In the genomic region with DNA sequence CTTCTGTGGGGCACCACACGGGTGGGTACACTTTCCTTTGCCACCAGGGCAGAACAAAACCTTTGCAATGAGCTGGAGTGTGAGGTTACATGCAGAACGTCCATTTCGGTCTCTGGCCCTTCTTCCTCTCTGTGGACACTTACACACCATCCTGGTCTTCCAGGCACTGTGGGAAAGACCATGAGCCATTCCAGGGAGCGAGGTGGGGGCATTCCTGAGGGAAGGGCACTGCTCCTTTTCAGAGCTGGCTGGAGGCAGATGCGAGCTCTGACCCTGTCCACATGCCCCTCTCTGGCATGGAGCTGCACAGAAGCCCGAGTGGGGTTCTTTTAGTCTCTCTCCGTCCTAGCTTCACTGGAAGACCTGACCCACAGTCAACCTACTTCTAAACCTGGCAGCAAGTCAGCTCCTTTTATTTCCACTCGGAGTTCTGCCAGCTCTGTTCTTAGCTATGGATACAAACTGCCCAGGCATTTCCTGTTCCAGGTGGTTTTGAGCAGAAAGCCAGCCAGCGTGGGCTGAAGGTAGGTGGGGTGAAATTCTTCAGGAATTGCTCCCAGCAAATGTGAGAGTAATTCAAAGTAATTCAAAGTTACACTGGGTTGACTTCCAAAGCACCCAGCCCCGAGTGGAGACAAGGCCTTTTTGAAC, we compare ENCODE assay signal across 16 cellular contexts.
DNase-seq lines count a peak whose midpoint lies in the region; ATAC-seq and TF ChIP-seq lines count a peak whose summit lies in the region.
"Had no signal": no experiment of that assay in that cellular context is flagged by ENCODE, and none has a peak within 500 bp of the region (broad histone marks: within the 10 kb centered on the region; RNA-seq: fewer than 3 reads in every experiment).

No MANE protein-coding gene starts in this region.

- no TSS peak for BruUV-seq in HCT116 (replicated peaks; lab: Mats Ljungman, UMichigan)

- no peak for TF ChIP-seq POLR2A in HCT116 (IDR thresholded peaks at IDR 0.05; ENCODE audit: borderline replicate concordance, extremely low read depth, insufficient read depth, insufficient read length)

- no peak overlapping the region for H3K9ac ChIP-seq in HCT116 (ENCODE audit: low read length)
- H3K9ac ChIP-seq in MM.1S (ENCODE audit: low read length), result no peak overlapping the region

- TF ChIP-seq CTCF in HCT116 (IDR thresholded peaks at IDR 0.05 in 2 of 3, conservative IDR thresholded peaks at IDR 0.05 in 1 of 3; ENCODE audit: borderline replicate concordance in 1 of 3, insufficient read depth in 1 of 3, low read depth in 2 of 3, low read length in 2 of 3) (no peak), right atrium auricular region (IDR thresholded peaks at IDR 0.05) (no peak), MM.1S (IDR thresholded peaks at IDR 0.05; ENCODE audit: low read length) (no peak)

- no peaks in the 10 kb centered on the region for H3K27me3 ChIP-seq in HCT116 (ENCODE audit: insufficient read depth, low read length)
- H3K27me3 ChIP-seq in right atrium auricular region, result no peaks in the 10 kb centered on the region
- no peaks in the 10 kb centered on the region for H3K27me3 ChIP-seq in MM.1S (replicated peaks; ENCODE audit: insufficient read depth, low read length)
- H3K27me3 ChIP-seq: tibial nerve had no signal

- intact Hi-C loops in HCT116 (cut with micrococcal nuclease), result no loop called here

- H3K4me3 ChIP-seq in HCT116 (replicated peaks in 1 of 2; ENCODE audit: low read depth in 1 of 2, low read length in 2 of 2) (no peak overlapping the region), right atrium auricular region (no peak overlapping the region), MM.1S (ENCODE audit: low read length) (no peak overlapping the region)
- H3K4me3 ChIP-seq: tibial nerve had no signal

- no peak for DNase-seq in HCT116 (ENCODE audit: low read depth, low spot score)
- peak; percentile 94 for DNase-seq in astrocyte of the hippocampus (ENCODE audit: low read depth, low spot score)
- no peak for DNase-seq in right atrium auricular region (ENCODE audit: low spot score)
- peak; percentile 89 for DNase-seq in renal cortical epithelial cell (ENCODE audit: low read depth)
- no peak for DNase-seq in MM.1S
- no peak for DNase-seq in T-helper 9 cell
- DNase-seq in DMS79 (lab: John Stamatoyannopoulos, UW), result no peak
- DNase-seq: activated CD4-positive, CD25-positive, alpha-beta regulatory T cell treated with anti-CD3 and anti-CD28 coated beads, Interleukin-2, amount 50 U/mL, for 72 hours; C1 segment of cervical spinal cord; cerebellar nuclear complex; foreskin melanocyte; H7; NCI-H2227 treated with DMSO at 0.1 percent for 48 hours had no signal

- CTCF ChIA-PET in HCT116 (lab: Charles Lee), result no interaction called here

- H3K4me2 ChIP-seq in HCT116 (ENCODE audit: low read length), result no peak overlapping the region
- no peak overlapping the region for H3K4me2 ChIP-seq in MM.1S (ENCODE audit: low read depth, low read length)

- H3K4me1 ChIP-seq in HCT116 (ENCODE audit: control insufficient read depth in 1 of 2, insufficient read depth in 2 of 2, low read length in 2 of 2) (no peaks in the 10 kb centered on the region), right atrium auricular region (peaks cover 0 to 19% of the 10 kb centered on the region in 2 donors), MM.1S (ENCODE audit: low read length) (no peaks in the 10 kb centered on the region)
- H3K4me1 ChIP-seq: tibial nerve had no signal

- no peaks in the 10 kb centered on the region for H3K9me3 ChIP-seq in HCT116 (ENCODE audit: control insufficient read depth in 1 of 2, insufficient read depth in 1 of 2, low read depth in 1 of 2, low read length in 2 of 2)
- H3K9me3 ChIP-seq in right atrium auricular region, result no peaks in the 10 kb centered on the region
- no peaks in the 10 kb centered on the region for H3K9me3 ChIP-seq in MM.1S (replicated peaks; ENCODE audit: insufficient read depth, low read length)
- H3K9me3 ChIP-seq: tibial nerve had no signal

- H4K20me1 ChIP-seq in HCT116 (ENCODE audit: insufficient read depth) (no peaks in the 10 kb centered on the region), MM.1S (ENCODE audit: insufficient read depth, low read length) (no peaks in the 10 kb centered on the region)

- POLR2A ChIA-PET in HCT116 (lab: Charles Lee), result no interaction called here

- H3K27ac ChIP-seq in HCT116 (ENCODE audit: low read depth, low read length), result peak overlapping the region; percentile 10; the same call in 1 of the 2 replicates
- peak overlapping the region; percentile 33 to 65 for H3K27ac ChIP-seq in right atrium auricular region
- no peak overlapping the region for H3K27ac ChIP-seq in MM.1S (ENCODE audit: low read length)
- H3K27ac ChIP-seq: tibial nerve had no signal

- no peaks in the 10 kb centered on the region for H3K9me2 ChIP-seq in HCT116 (ENCODE audit: insufficient read depth)
- no peaks in the 10 kb centered on the region for H3K9me2 ChIP-seq in MM.1S (replicated peaks; ENCODE audit: insufficient read depth, low read length)

- no peaks in the 10 kb centered on the region for H3F3A ChIP-seq in MM.1S (ENCODE audit: insufficient read depth, low read length)

- no peaks in the 10 kb centered on the region for H3K36me3 ChIP-seq in HCT116 (ENCODE audit: control insufficient read depth in 1 of 2, insufficient read depth in 2 of 2, low read length in 2 of 2)
- no peaks in the 10 kb centered on the region for H3K36me3 ChIP-seq in right atrium auricular region
- no peaks in the 10 kb centered on the region for H3K36me3 ChIP-seq in MM.1S (replicated peaks; ENCODE audit: insufficient read depth, low read length)
- H3K36me3 ChIP-seq: tibial nerve had no signal

- ATAC-seq in HCT116 (no peak), GM19463 (IDR thresholded peaks at IDR 0.05; ENCODE audit: unreplicated experiment) (no peak)
- ATAC-seq: activated T-helper 17 cell treated with anti-CD3 and anti-CD28 coated beads, Interleukin-2, amount 50 U/mL, for 72 hours had no signal

- no peak overlapping the region for H2AFZ ChIP-seq in HCT116 (ENCODE audit: low read depth, low read length, poor library complexity, severe bottlenecking)
- H2AFZ ChIP-seq in MM.1S (ENCODE audit: low read length), result no peak overlapping the region

- RAD21 ChIA-PET in HCT116 (lab: Charles Lee; ENCODE audit: low non-redundant PET in 1 of 2, low total read pairs in 2 of 2, uncharacterized antibody in 2 of 2, unreplicated experiment in 2 of 2), result no interaction called here

- no peak for TF ChIP-seq RAD21 in HCT116 (IDR thresholded peaks at IDR 0.05; ENCODE audit: low read depth)

- H3K79me2 ChIP-seq in HCT116 (ENCODE audit: insufficient read depth, low read length), result no peaks in the 10 kb centered on the region
- no peaks in the 10 kb centered on the region for H3K79me2 ChIP-seq in MM.1S (ENCODE audit: low read length)

TF ChIP-seq in HCT116, 20 proteins besides CTCF, POLR2A, EP300 and RAD21:
- no peak for TF ChIP-seq ZBTB33 (IDR thresholded peaks at IDR 0.05; ENCODE audit: extremely low read depth, insufficient replicate concordance, low read length)
- TF ChIP-seq ZNF274 (IDR thresholded peaks at IDR 0.05; ENCODE audit: low read depth, low read length), result no peak
- no peak for TF ChIP-seq YY1 (IDR thresholded peaks at IDR 0.05; ENCODE audit: extremely low read depth, insufficient replicate concordance, low read depth, low read length)
- no peak for TF ChIP-seq EZH2 (IDR thresholded peaks at IDR 0.05)
- no peak for TF ChIP-seq SP1 (IDR thresholded peaks at IDR 0.05; ENCODE audit: low read depth)
- TF ChIP-seq FOSL1 (IDR thresholded peaks at IDR 0.05; ENCODE audit: low read depth), result no peak
- no peak for TF ChIP-seq SRF (IDR thresholded peaks at IDR 0.05; ENCODE audit: low read depth)
- TF ChIP-seq MAX (IDR thresholded peaks at IDR 0.05), result no peak

Comparison
In these comparisons a context has a peak if more than half of its experiments do, and no peak if none do; other contexts are left out.
1. DNase-seq: peak in astrocyte of the hippocampus (single experiment) and renal cortical epithelial cell (single experiment); none in HCT116 (single experiment), right atrium auricular region (single experiment), MM.1S (single experiment), T-helper 9 cell (single experiment) and DMS79 (single experiment).